Comparison of ENCODE assay signal across 20 cellular contexts in genomic region chr7:113285411-113285810, GRCh38.
DNase-seq lines count a peak whose midpoint lies in the region; ATAC-seq and TF ChIP-seq lines count a peak whose summit lies in the region.
"Had no signal": no experiment of that assay in that cellular context is flagged by ENCODE, and none has a peak within 500 bp of the region (broad histone marks: within the 10 kb centered on the region; RNA-seq: fewer than 3 reads in every experiment).

No MANE protein-coding gene starts in this region.

- intact Hi-C loops in ascending aorta (cut with DNase I) = no loop called here
- intact Hi-C loops in adrenal gland (cut with DNase I) = no loop called here

- no peak overlapping the region for H3K23ac ChIP-seq in trophoblast cell (ENCODE audit: low read length)

- peak overlapping the region; percentile 66 for H2BK12ac ChIP-seq in trophoblast cell (ENCODE audit: low read length)

- H3K9me3 Mint-ChIP-seq in T-cell = no peaks in the 10 kb centered on the region
- H3K9me3 Mint-ChIP-seq: CD8-positive, alpha-beta T cell; IgD-negative memory B cell had no signal

- POLR2A ChIA-PET in T-cell (lab: Charles Lee) = no interaction called here

- no peak overlapping the region for H4K91ac ChIP-seq in trophoblast cell (ENCODE audit: low read depth, low read length)

- no peak overlapping the region for H3K18ac ChIP-seq in trophoblast cell (ENCODE audit: low read length)

- no peak overlapping the region for H3K27ac ChIP-seq in GM23248
- no peak overlapping the region for H3K27ac ChIP-seq in trophoblast cell (ENCODE audit: low read depth, low read length)
- H3K27ac ChIP-seq in ascending aorta = no peak overlapping the region
- no peak overlapping the region for H3K27ac ChIP-seq in adrenal gland
- H3K27ac ChIP-seq: BLaER1 treated with 17β-estradiol and CSF1 and Interleukin-3, amounts not matched to agents 10 nM and 100 nM; HL-60; RWPE1; SJCRH30 had no signal

- H3F3A ChIP-seq in GM23248 (ENCODE audit: insufficient read depth) = no peaks in the 10 kb centered on the region

- DNase-seq in GM23248 = peak; percentile 48
- DNase-seq in M059J (ENCODE audit: low read depth) = peak; percentile 52
- DNase-seq in epithelial cell of esophagus (ENCODE audit: low read depth) = peak; percentile 9
- peak; percentile 27 to 58 for DNase-seq in trophoblast cell
- DNase-seq in ascending aorta (ENCODE audit: low spot score in 2 of 2) = no peak
- no peak for DNase-seq in T-cell
- no peak for DNase-seq in adrenal gland
- no peak for DNase-seq in germinal center (ENCODE audit: low spot score)
- DNase-seq: Calu3; CD8-positive, alpha-beta T cell; Karpas-422; NCI-H1105; NCI-H2081; NCI-H510A treated with DMSO at 0.1 percent for 48 hours; NCI-H774; SJCRH30 had no signal

- peaks cover 0 to 6% of the 10 kb centered on the region in 2 donors for H3K27me3 Mint-ChIP-seq in T-cell

- H3K9me2 ChIP-seq in GM23248 (ENCODE audit: insufficient read depth) = no peaks in the 10 kb centered on the region

- in situ Hi-C loops in GM23248 (cut with MboI) = no loop called here

- CTCF ChIA-PET in T-cell (lab: Charles Lee) = no interaction called here

- H3K79me2 ChIP-seq in GM23248 (ENCODE audit: insufficient read depth) (no peaks in the 10 kb centered on the region), trophoblast cell (ENCODE audit: control insufficient read depth, insufficient read depth, low read length, poor library complexity) (no peaks in the 10 kb centered on the region)

- TF ChIP-seq CTCF in epithelial cell of esophagus (IDR thresholded peaks at IDR 0.05; ENCODE audit: insufficient read depth, low read depth, low read length, missing control alignments) = no peak
- TF ChIP-seq CTCF in ascending aorta (IDR thresholded peaks at IDR 0.05) = no peak
- TF ChIP-seq CTCF in adrenal gland (IDR thresholded peaks at IDR 0.05) = no peak

- H3K27me3 ChIP-seq in GM23248 (replicated peaks; ENCODE audit: insufficient read depth) = no peaks in the 10 kb centered on the region
- no peaks in the 10 kb centered on the region for H3K27me3 ChIP-seq in trophoblast cell (ENCODE audit: insufficient read depth, low read length)
- no peaks in the 10 kb centered on the region for H3K27me3 ChIP-seq in ascending aorta
- no peaks in the 10 kb centered on the region for H3K27me3 ChIP-seq in adrenal gland
- H3K27me3 ChIP-seq: BLaER1 treated with 17β-estradiol and CSF1 and Interleukin-3, amounts not matched to agents 10 nM and 100 nM; SJCRH30 had no signal

- H3K4me3 ChIP-seq in GM23248 (no peak overlapping the region), epithelial cell of esophagus (ENCODE audit: low read length) (no peak overlapping the region), trophoblast cell (ENCODE audit: low read depth, low read length) (no peak overlapping the region), ascending aorta (no peak overlapping the region), adrenal gland (no peak overlapping the region)
- H3K4me3 ChIP-seq: BLaER1 treated with 17β-estradiol and CSF1 and Interleukin-3, amounts not matched to agents 10 nM and 100 nM; SJCRH30 had no signal

- no peak overlapping the region for H3K14ac ChIP-seq in trophoblast cell (ENCODE audit: low read length)

- no peak overlapping the region for H2BK5ac ChIP-seq in trophoblast cell (ENCODE audit: low read depth, low read length, poor library complexity)

- H3K36me3 ChIP-seq in GM23248 (ENCODE audit: low read depth) (no peaks in the 10 kb centered on the region), trophoblast cell (ENCODE audit: control insufficient read depth in 1 of 2, insufficient read depth in 2 of 2, low read length in 2 of 2) (no peaks in the 10 kb centered on the region), ascending aorta (no peaks in the 10 kb centered on the region), adrenal gland (replicated peaks in 1 of 2) (no peaks in the 10 kb centered on the region)
- H3K36me3 ChIP-seq: BLaER1 treated with 17β-estradiol and CSF1 and Interleukin-3, amounts not matched to agents 10 nM and 100 nM; SJCRH30 had no signal

- H3K4me2 ChIP-seq in GM23248 (ENCODE audit: unreplicated experiment) = peak overlapping the region; percentile 0
- H3K4me2 ChIP-seq in trophoblast cell (ENCODE audit: low read length) = no peak overlapping the region
- H3K4me2 ChIP-seq: BLaER1 treated with 17β-estradiol and CSF1 and Interleukin-3, amounts not matched to agents 10 nM and 100 nM had no signal

- no peak for TF ChIP-seq POLR2A in adrenal gland (IDR thresholded peaks at IDR 0.05)

- no peaks in the 10 kb centered on the region for H3K4me1 Mint-ChIP-seq in T-cell
- H3K4me1 Mint-ChIP-seq: IgD-negative memory B cell had no signal

- no peaks in the 10 kb centered on the region for H4K20me1 ChIP-seq in GM23248 (ENCODE audit: insufficient read depth)
- H4K20me1 ChIP-seq: BLaER1 treated with 17β-estradiol and CSF1 and Interleukin-3, amounts not matched to agents 10 nM and 100 nM had no signal

- H3K4ac ChIP-seq in trophoblast cell (ENCODE audit: low read depth, low read length) = no peak overlapping the region

- H4K8ac ChIP-seq in trophoblast cell (ENCODE audit: low read depth, low read length) = no peak overlapping the region

- H2BK120ac ChIP-seq in trophoblast cell (ENCODE audit: insufficient read depth, low read length, poor library complexity) = no peak overlapping the region

- no peak overlapping the region for H3K4me3 Mint-ChIP-seq in T-cell
- H3K4me3 Mint-ChIP-seq: CD8-positive, alpha-beta T cell; IgD-negative memory B cell had no signal

- no peak overlapping the region for H4K12ac ChIP-seq in trophoblast cell (ENCODE audit: low read depth, low read length)

- H2AFZ ChIP-seq in GM23248 (0 out of 2 replicates have a peak overlapping the region, but pooled peaks have one; percentile 17), trophoblast cell (ENCODE audit: insufficient read depth, low read length, poor library complexity) (no peak overlapping the region)

- H3K79me1 ChIP-seq in trophoblast cell (ENCODE audit: low read length) = peaks cover 2% of the 10 kb centered on the region

- no peaks in the 10 kb centered on the region for H3K9me3 ChIP-seq in GM23248 (ENCODE audit: low read depth)
- no peaks in the 10 kb centered on the region for H3K9me3 ChIP-seq in trophoblast cell (ENCODE audit: insufficient read depth, low read depth, low read length)
- no peaks in the 10 kb centered on the region for H3K9me3 ChIP-seq in ascending aorta
- no peaks in the 10 kb centered on the region for H3K9me3 ChIP-seq in adrenal gland (replicated peaks in 1 of 3)
- H3K9me3 ChIP-seq: BLaER1 treated with 17β-estradiol and CSF1 and Interleukin-3, amounts not matched to agents 10 nM and 100 nM had no signal

- H3K9ac ChIP-seq in GM23248 (no peak overlapping the region), trophoblast cell (ENCODE audit: low read length) (no peak overlapping the region)
- H3K9ac ChIP-seq: BLaER1 treated with 17β-estradiol and CSF1 and Interleukin-3, amounts not matched to agents 10 nM and 100 nM had no signal

- H3K27ac Mint-ChIP-seq in T-cell = no peak overlapping the region
- H3K27ac Mint-ChIP-seq: CD8-positive, alpha-beta T cell; IgD-negative memory B cell had no signal

- H2AK5ac ChIP-seq in trophoblast cell (ENCODE audit: low read length) = no peak overlapping the region

- H3K4me1 ChIP-seq in GM23248 (ENCODE audit: insufficient read depth) (peaks cover 21% of the 10 kb centered on the region), trophoblast cell (ENCODE audit: control insufficient read depth in 1 of 2, insufficient read depth in 2 of 2, low read length in 2 of 2) (peaks cover 3 to 4% of the 10 kb centered on the region in 2 experiments), ascending aorta (peaks cover 0 to 3% of the 10 kb centered on the region in 2 donors), adrenal gland (replicated peaks in 1 of 2) (no peaks in the 10 kb centered on the region)
- H3K4me1 ChIP-seq: BLaER1 treated with 17β-estradiol and CSF1 and Interleukin-3, amounts not matched to agents 10 nM and 100 nM had no signal

- WGBS in GM23248 (ENCODE audit: low coverage in 1 of 2, low lambda C conversion rate in 2 of 2, missing lambda C conversion rate in 2 of 2), 2 experiments = 19 to 23% methylated on average over 3 of the region's 3 CpGs
- no CpG with 5 or more reads among the region's 3 CpGs for WGBS in trophoblast cell (ENCODE audit: extremely low coverage, insufficient coverage, insufficient read length)
- 80 to 88% (median 83%) methylated on average over 3 of the region's 3 CpGs for WGBS in adrenal gland, 4 donors

- ATAC-seq in T-cell (replicated peaks in 1 of 4) = no peak
- ATAC-seq: CD8-positive, alpha-beta T cell had no signal

- H3K36me3 Mint-ChIP-seq in T-cell = no peaks in the 10 kb centered on the region
- H3K36me3 Mint-ChIP-seq: CD8-positive, alpha-beta T cell; IgD-negative memory B cell had no signal

Comparison
In these comparisons a context has a peak if more than half of its experiments do, and no peak if none do; other contexts are left out.
1. DNase-seq: peak in GM23248 (single experiment), M059J (single experiment), epithelial cell of esophagus (single experiment) and trophoblast cell (2 of 2); none in ascending aorta (0 of 2), T-cell (0 of 34), adrenal gland (0 of 7) and germinal center (single experiment).